ENCODE assay signal across 1 cellular context in the genomic region with DNA sequence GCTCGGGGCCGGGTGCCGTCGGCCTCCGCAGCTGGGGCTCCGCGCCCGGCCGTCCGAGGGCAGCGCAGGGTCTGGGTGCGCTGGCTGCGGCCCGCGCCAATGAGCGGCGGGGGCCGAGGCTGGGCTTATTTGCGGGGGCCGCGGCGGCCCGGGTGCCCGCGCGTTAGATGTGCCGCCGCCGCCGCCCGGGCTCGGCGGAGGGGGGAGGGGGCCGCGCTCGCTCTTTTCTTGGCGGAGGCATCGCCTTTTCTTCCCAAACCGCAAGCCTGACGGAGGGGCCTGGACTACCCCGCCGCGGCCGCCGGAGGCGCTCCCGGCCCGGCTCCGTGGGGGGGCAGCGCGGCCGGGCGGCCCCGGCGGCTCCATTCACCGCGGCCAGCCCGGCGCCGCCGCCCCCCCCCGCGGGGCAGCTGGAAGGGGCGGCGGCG.
A peak's percentile ranks its signal among the peaks of the same experiment; 100 is the strongest.
TF ChIP-seq lines count a peak whose summit lies in the region.

A gene (minus strand): TSS at position 101 of the 428 bp plus-strand sequence. CDS start 278 bp downstream, outside the sequence.

TF ChIP-seq in GM12878, 131 proteins besides CTCF, POLR2A, EP300 and RAD21:
- TF ChIP-seq EGR1 (IDR thresholded peaks at IDR 0.05; ENCODE audit: borderline replicate concordance in 1 of 2, low read depth in 2 of 2, low read length in 2 of 2), result peak in 1 of 2 experiments; percentile 30; a peak in 1 of 3 replicates
- no peak for TF ChIP-seq RFX5 (IDR thresholded peaks at IDR 0.05; ENCODE audit: low read depth, low read length)
- no peak for TF ChIP-seq CBX5 (IDR thresholded peaks at IDR 0.05; ENCODE audit: low read depth)
